9 cellular contexts compared by ENCODE assay signal in genomic region chr18:23504720-23505119, GRCh38. TPM values are rescaled to one million over a fixed set of nuclear protein-coding genes. Genes with fewer than 3 reads are reported as not detected.
DNase-seq lines count a peak whose midpoint lies in the region; ATAC-seq and TF ChIP-seq lines count a peak whose summit lies in the region.
"Had no signal": no experiment of that assay in that cellular context is flagged by ENCODE, and none has a peak within 500 bp of the region (broad histone marks: within the 10 kb centered on the region; RNA-seq: fewer than 3 reads in every experiment).

No MANE protein-coding gene starts in this region.

- intact Hi-C loops in CD14-positive monocyte (cut with micrococcal nuclease): loop anchor here in 1 of 2 donors (5.0 kb wide), 1 partner anchor 52 kb away; the partner anchor contains the start of gene RIOK3

- DNase-seq in CD14-positive monocyte (ENCODE audit: low spot score) (no peak), coronary artery (ENCODE audit: low spot score) (no peak), retinal pigment epithelial cell (ENCODE audit: low read depth) (no peak), NK-92 (lab: John Stamatoyannopoulos, UW; ENCODE audit: unreplicated experiment) (no peak), NCI-H1417 treated with DMSO at 0.1 percent for 48 hours (lab: John Stamatoyannopoulos, UW) (no peak), NCI-H1930 (lab: John Stamatoyannopoulos, UW) (no peak)

- peaks cover 27 to 39% of the 10 kb centered on the region in 2 donors for H3K36me3 Mint-ChIP-seq in CD14-positive monocyte

- H3K4me3 ChIP-seq in coronary artery: peak overlapping the region; percentile 89
- peak overlapping the region; percentile 80 for H3K4me3 ChIP-seq in retinal pigment epithelial cell (ENCODE audit: low read length)

- H3K4me1 Mint-ChIP-seq in CD14-positive monocyte: peaks cover 37% of the 10 kb centered on the region

- H3K4me3 Mint-ChIP-seq in CD14-positive monocyte: peak overlapping the region; percentile 92 to 97

- no peaks in the 10 kb centered on the region for H3K9me3 Mint-ChIP-seq in CD14-positive monocyte

- TF ChIP-seq CTCF in CD14-positive monocyte (IDR thresholded peaks at IDR 0.05) (no peak), coronary artery (IDR thresholded peaks at IDR 0.05) (no peak), retinal pigment epithelial cell (conservative IDR thresholded peaks at IDR 0.05; ENCODE audit: low read depth, low read length) (no peak)

- ATAC-seq in GM19395 (IDR thresholded peaks at IDR 0.05; ENCODE audit: unreplicated experiment): peak; percentile 68
- ATAC-seq in HG03457 (IDR thresholded peaks at IDR 0.05; ENCODE audit: unreplicated experiment): peak; percentile 46

- no peak overlapping the region for H3K27ac ChIP-seq in coronary artery
- H3K27ac ChIP-seq: HL-60 had no signal

- peak overlapping the region in 5 of 7 donors; percentile 70 to 90 (median 87) for H3K27ac Mint-ChIP-seq in CD14-positive monocyte

- peaks cover 0 to 2% (median 1%) of the 10 kb centered on the region in 3 donors for H3K27me3 Mint-ChIP-seq in CD14-positive monocyte (ENCODE audit: low read depth in 3 of 3)

RNA-seq across cellular contexts. Expression of gene RMC1, which starts 1.4 kb away (rescaled TPM):
- 10 to 100 TPM; 21.9 to 30.1 TPM for polyA plus RNA-seq in CD14-positive monocyte

RNA-seq across cellular contexts. Expression of gene RIOK3, which starts 51.6 kb away (rescaled TPM):
- 10 to 100 TPM; 50.9 to 62.2 TPM for polyA plus RNA-seq in CD14-positive monocyte
